In the genomic region with DNA sequence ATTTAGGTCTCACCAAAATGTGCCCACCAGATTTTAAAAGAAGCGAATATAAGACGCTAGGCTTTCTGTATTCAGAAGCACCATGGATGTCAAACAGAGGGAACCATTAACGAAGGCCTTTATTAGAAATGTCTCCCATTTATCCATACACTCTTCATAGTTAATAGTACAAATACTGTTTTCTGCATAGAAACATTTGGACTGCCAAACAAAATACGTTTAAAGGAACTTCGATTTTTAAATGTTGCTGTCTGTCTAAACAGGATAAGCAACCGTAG, we compare ENCODE assay signal across 8 cellular contexts. TPM values are rescaled to one million over a fixed set of nuclear protein-coding genes. Genes with fewer than 3 reads are reported as not detected.
DNase-seq lines count a peak whose midpoint lies in the region; ATAC-seq lines count a peak whose summit lies in the region.

No MANE protein-coding gene starts in this region.

- no peaks in the 10 kb centered on the region for H3K9me3 ChIP-seq in CD4-positive, CD25-positive, alpha-beta regulatory T cell (ENCODE audit: control insufficient read depth in 2 of 2, low read length in 2 of 2)

- peak overlapping the region; percentile 92 to 99 (median 96) for H3K4me3 Mint-ChIP-seq in CD4-positive, CD25-positive, alpha-beta regulatory T cell
- peak overlapping the region; percentile 93 to 99 (median 96) for H3K4me3 Mint-ChIP-seq in naive thymus-derived CD8-positive, alpha-beta T cell

- H3K36me3 Mint-ChIP-seq in CD4-positive, CD25-positive, alpha-beta regulatory T cell, result no peaks in the 10 kb centered on the region
- H3K36me3 Mint-ChIP-seq in naive thymus-derived CD8-positive, alpha-beta T cell, result no peaks in the 10 kb centered on the region

- no peaks in the 10 kb centered on the region for H3K27me3 ChIP-seq in CD4-positive, CD25-positive, alpha-beta regulatory T cell (ENCODE audit: control insufficient read depth, insufficient read depth, low read length)

- POLR2A ChIA-PET in naive thymus-derived CD8-positive, alpha-beta T cell (lab: Charles Lee), result interaction anchor here (1.4 to 16.2 kb wide), 6 partner anchors 9 to 162 kb away, joined by 5 to 748 read pairs (median 104); a partner anchor contains a TSS

- H3K4me1 Mint-ChIP-seq in CD4-positive, CD25-positive, alpha-beta regulatory T cell, result peaks cover 8 to 32% (median 19%) of the 10 kb centered on the region in 4 donors
- peaks cover 9 to 34% (median 19%) of the 10 kb centered on the region in 4 donors for H3K4me1 Mint-ChIP-seq in naive thymus-derived CD8-positive, alpha-beta T cell

- no peak for DNase-seq in CD4-positive, CD25-positive, alpha-beta regulatory T cell
- peak; percentile 34 to 51 for DNase-seq in Kasumi-1 (lab: John Stamatoyannopoulos, UW)
- no peak for DNase-seq in naive thymus-derived CD8-positive, alpha-beta T cell
- no peak for DNase-seq in foreskin melanocyte
- DNase-seq in retina, result no peak
- no peak for DNase-seq in NCI-H446 treated with DMSO at 0.1 percent for 48 hours (lab: John Stamatoyannopoulos, UW)

- peak overlapping the region; percentile 99 for H3K4me3 ChIP-seq in CD4-positive, CD25-positive, alpha-beta regulatory T cell (ENCODE audit: low read depth, low read length)

- peak overlapping the region; percentile 94 for H3K27ac ChIP-seq in CD4-positive, CD25-positive, alpha-beta regulatory T cell (ENCODE audit: insufficient read depth, low read length, poor library complexity, severe bottlenecking)
- H3K27ac ChIP-seq in cingulate gyrus (ENCODE audit: low read depth, low read length), result peak overlapping the region; percentile 78

- H3K4me1 ChIP-seq in CD4-positive, CD25-positive, alpha-beta regulatory T cell (ENCODE audit: control insufficient read depth, insufficient read depth, low read length, poor library complexity, severe bottlenecking), result peaks cover 29% of the 10 kb centered on the region

- peak overlapping the region; percentile 96 to 99 (median 98) for H3K27ac Mint-ChIP-seq in CD4-positive, CD25-positive, alpha-beta regulatory T cell
- peak overlapping the region; percentile 93 to 99 (median 99) for H3K27ac Mint-ChIP-seq in naive thymus-derived CD8-positive, alpha-beta T cell

- no peaks in the 10 kb centered on the region for H3K27me3 Mint-ChIP-seq in CD4-positive, CD25-positive, alpha-beta regulatory T cell
- no peaks in the 10 kb centered on the region for H3K27me3 Mint-ChIP-seq in naive thymus-derived CD8-positive, alpha-beta T cell

- H3K36me3 ChIP-seq in CD4-positive, CD25-positive, alpha-beta regulatory T cell (ENCODE audit: control insufficient read depth, insufficient read depth, low read length), result no peaks in the 10 kb centered on the region

- H3K9me3 Mint-ChIP-seq in CD4-positive, CD25-positive, alpha-beta regulatory T cell, result peaks cover 0 to 1% (median 0%) of the 10 kb centered on the region in 7 donors
- peaks cover 0 to 2% (median 0%) of the 10 kb centered on the region in 9 donors for H3K9me3 Mint-ChIP-seq in naive thymus-derived CD8-positive, alpha-beta T cell

- no peak for ATAC-seq in CD4-positive, CD25-positive, alpha-beta regulatory T cell (ENCODE audit: low read depth in 2 of 2)
- peak in 1 of 2 donors; percentile 0 for ATAC-seq in naive thymus-derived CD8-positive, alpha-beta T cell
- ATAC-seq in GM21786 (IDR thresholded peaks at IDR 0.05; ENCODE audit: unreplicated experiment), result no peak

RNA-seq across cellular contexts. Expression of a gene that starts 32.6 kb away (rescaled TPM):
- total RNA-seq in CD4-positive, CD25-positive, alpha-beta regulatory T cell, result 2.6 TPM
- 1 to 10 TPM; 1.2 to 2.5 (median 2.4) TPM for polyA plus RNA-seq in CD4-positive, CD25-positive, alpha-beta regulatory T cell
- 1 to 10 TPM; 1.3 to 1.6 TPM for total RNA-seq in naive thymus-derived CD8-positive, alpha-beta T cell
- 1 to 10 TPM in 2 of 3 donors, under 1 TPM in 1; 0.68 to 3.8 (median 1.8) TPM for polyA plus RNA-seq in naive thymus-derived CD8-positive, alpha-beta T cell

Comparison
In these comparisons a context has a peak if more than half of its experiments do, and no peak if none do; other contexts are left out.
1. DNase-seq: peak in Kasumi-1 (2 of 2); none in CD4-positive, CD25-positive, alpha-beta regulatory T cell (0 of 3), naive thymus-derived CD8-positive, alpha-beta T cell (0 of 10), foreskin melanocyte (single experiment), retina (single experiment) and NCI-H446 treated with DMSO at 0.1 percent for 48 hours (single experiment).